In the genomic region with DNA sequence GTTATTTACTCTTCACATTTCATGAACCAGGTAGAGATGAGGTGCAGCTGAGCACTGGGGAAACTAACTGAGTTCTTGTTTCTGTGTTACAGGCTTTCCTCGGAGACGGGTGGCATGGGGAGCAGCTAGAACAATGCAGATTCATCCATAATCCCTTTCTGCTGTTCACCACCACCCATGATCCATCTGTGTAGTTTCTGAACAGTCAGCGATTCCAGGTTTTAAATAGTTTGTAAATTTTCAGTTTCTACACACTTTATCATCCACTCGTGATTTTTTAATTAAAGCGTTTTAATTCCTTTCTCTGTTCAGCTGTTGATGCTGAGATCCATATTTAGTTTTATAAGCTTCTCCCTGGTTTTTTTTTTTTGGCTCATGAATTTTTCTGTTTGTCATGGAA, we compare ENCODE assay signal across 20 cellular contexts. TPM values are rescaled to one million over a fixed set of nuclear protein-coding genes. Genes with fewer than 3 reads are reported as not detected.
DNase-seq lines count a peak whose midpoint lies in the region; TF ChIP-seq lines count a peak whose summit lies in the region.
"Had no signal": no experiment of that assay in that cellular context is flagged by ENCODE, and none has a peak within 500 bp of the region (broad histone marks: within the 10 kb centered on the region; RNA-seq: fewer than 3 reads in every experiment).

No MANE protein-coding gene starts in this region.

- H3K9me3 ChIP-seq in fibroblast of lung (ENCODE audit: control insufficient read depth, insufficient read depth, low read depth, low read length) (no peaks in the 10 kb centered on the region), smooth muscle cell (replicated peaks; ENCODE audit: low read depth) (no peaks in the 10 kb centered on the region), tibial nerve (no peaks in the 10 kb centered on the region)
- H3K9me3 ChIP-seq: transverse colon had no signal

- POLR2A ChIA-PET in activated CD4-positive, alpha-beta memory T cell treated with anti-CD3 and anti-CD28 coated beads for 36 hours (lab: Charles Lee), result interaction anchor here (0.8 kb wide), 1 partner anchor 20 kb away, joined by 3 read pairs; no protein-coding TSS in a partner anchor

- H3K4me2 ChIP-seq in fibroblast of lung (ENCODE audit: extremely low read depth, insufficient read depth, low read length) (no peak overlapping the region), smooth muscle cell (no peak overlapping the region)

- peaks cover 10% of the 10 kb centered on the region for H3K36me3 Mint-ChIP-seq in activated naive CD4-positive, alpha-beta T cell treated with anti-CD3 and anti-CD28 coated beads, Interleukin-2, amount 50 U/mL, for 24 hours
- peaks cover 56% of the 10 kb centered on the region for H3K36me3 Mint-ChIP-seq in activated CD4-positive, alpha-beta memory T cell treated with anti-CD3 and anti-CD28 coated beads for 36 hours
- peaks cover 66 to 81% of the 10 kb centered on the region in 2 donors for H3K36me3 Mint-ChIP-seq in CD14-positive monocyte

- DNase-seq in activated naive CD4-positive, alpha-beta T cell treated with Interleukin-2 at 50 U/mL for 16 hours, result no peak
- no peak for DNase-seq in activated CD4-positive, alpha-beta memory T cell treated with anti-CD3 and anti-CD28 coated beads for 36 hours
- DNase-seq in fibroblast of lung (ENCODE audit: low read depth in 2 of 2) (no peak), smooth muscle cell (lab: John Stamatoyannopoulos, UW; ENCODE audit: unreplicated experiment) (no peak), tibial nerve (ENCODE audit: low spot score in 2 of 2) (no peak), CD14-positive monocyte (ENCODE audit: low spot score) (no peak), mesenteric fat pad (ENCODE audit: low spot score) (no peak)
- DNase-seq: activated naive CD4-positive, alpha-beta T cell treated with anti-CD3 and anti-CD28 coated beads, Interleukin-2, amount 10 ng/mL, durations not matched to agents 7 days and 5 days; CD8-positive, alpha-beta T cell; foreskin keratinocyte; immature natural killer cell; NCI-H2081; NCI-H69; PC-3; stimulated activated CD4-positive, alpha-beta T cell treated with anti-CD3 and anti-CD28 coated beads, Interleukin-4, amount 100 ng/mL, for 4 hours; transverse colon had no signal

- WGBS in smooth muscle cell (ENCODE audit: low lambda C conversion rate), result 84% methylated on average over 5 of the region's 5 CpGs
- 51 to 59% methylated on average over 5 of the region's 5 CpGs for WGBS in tibial nerve, 2 donors

- H3K9me3 Mint-ChIP-seq in activated naive CD4-positive, alpha-beta T cell treated with anti-CD3 and anti-CD28 coated beads, Interleukin-2, amount 50 U/mL, for 24 hours, result no peaks in the 10 kb centered on the region
- H3K9me3 Mint-ChIP-seq in activated CD4-positive, alpha-beta memory T cell treated with anti-CD3 and anti-CD28 coated beads for 36 hours, result no peaks in the 10 kb centered on the region
- no peaks in the 10 kb centered on the region for H3K9me3 Mint-ChIP-seq in CD14-positive monocyte
- H3K9me3 Mint-ChIP-seq: activated naive CD4-positive, alpha-beta T cell treated with anti-CD3 and anti-CD28 coated beads, Interleukin-2, amount 10 ng/mL, durations not matched to agents 7 days and 5 days; CD8-positive, alpha-beta T cell; immature natural killer cell had no signal

- no peak overlapping the region for H3K9ac ChIP-seq in fibroblast of lung (ENCODE audit: insufficient read depth, low read length)
- no peak overlapping the region for H3K9ac ChIP-seq in smooth muscle cell (ENCODE audit: low read depth)

- no peak for TF ChIP-seq CTCF in fibroblast of lung (conservative IDR thresholded peaks at IDR 0.05 in 1 of 2, IDR thresholded peaks at IDR 0.05 in 1 of 2; ENCODE audit: low read depth in 1 of 2, low read length in 2 of 2)
- TF ChIP-seq CTCF in smooth muscle cell (IDR thresholded peaks at IDR 0.05; ENCODE audit: borderline replicate concordance, insufficient read depth, poor library complexity, severe bottlenecking), result no peak
- no peak for TF ChIP-seq CTCF in tibial nerve (IDR thresholded peaks at IDR 0.05)
- TF ChIP-seq CTCF in CD14-positive monocyte (IDR thresholded peaks at IDR 0.05), result no peak

- H3F3A ChIP-seq in smooth muscle cell (ENCODE audit: low read depth), result peaks cover 76% of the 10 kb centered on the region

- H2AFZ ChIP-seq in fibroblast of lung (ENCODE audit: low read length) (no peak overlapping the region), smooth muscle cell (ENCODE audit: low read depth) (no peak overlapping the region)

- H3K4me1 ChIP-seq in fibroblast of lung (ENCODE audit: control insufficient read depth, extremely low read depth, insufficient read depth, low read length) (peaks cover 28% of the 10 kb centered on the region), smooth muscle cell (ENCODE audit: low read depth) (peaks cover 4% of the 10 kb centered on the region), tibial nerve (peaks cover 0 to 84% (median 28%) of the 10 kb centered on the region in 4 donors)

- H3K36me3 ChIP-seq in fibroblast of lung (ENCODE audit: control insufficient read depth, insufficient read depth, low read length) (peaks cover 33% of the 10 kb centered on the region), smooth muscle cell (ENCODE audit: low read depth) (peaks cover 22% of the 10 kb centered on the region), tibial nerve (peaks cover 0 to 93% (median 33%) of the 10 kb centered on the region in 3 donors)

- H3K4me3 ChIP-seq in fibroblast of lung (replicated peaks in 1 of 4; ENCODE audit: control extremely low read depth in 1 of 4, insufficient read depth in 1 of 4, low read depth in 3 of 4, low read length in 4 of 4), result no peak overlapping the region
- H3K4me3 ChIP-seq in smooth muscle cell, result no peak overlapping the region
- H3K4me3 ChIP-seq in tibial nerve, result no peak overlapping the region
- H3K4me3 ChIP-seq: GM12878, transverse colon had no signal

- intact Hi-C loops in activated CD4-positive, alpha-beta memory T cell treated with anti-CD3 and anti-CD28 coated beads for 36 hours (cut with micrococcal nuclease), result no loop called here
- intact Hi-C loops in CD14-positive monocyte (cut with micrococcal nuclease), result no loop called here

- H3K27ac Mint-ChIP-seq in activated naive CD4-positive, alpha-beta T cell treated with anti-CD3 and anti-CD28 coated beads, Interleukin-2, amount 50 U/mL, for 24 hours, result peak overlapping the region; percentile 30
- H3K27ac Mint-ChIP-seq in activated CD4-positive, alpha-beta memory T cell treated with anti-CD3 and anti-CD28 coated beads for 36 hours, result peak overlapping the region; percentile 56
- no peak overlapping the region for H3K27ac Mint-ChIP-seq in CD14-positive monocyte
- H3K27ac Mint-ChIP-seq: activated naive CD4-positive, alpha-beta T cell treated with anti-CD3 and anti-CD28 coated beads, Interleukin-2, amount 10 ng/mL, durations not matched to agents 7 days and 5 days; CD8-positive, alpha-beta T cell had no signal

- no peaks in the 10 kb centered on the region for H3K27me3 Mint-ChIP-seq in activated naive CD4-positive, alpha-beta T cell treated with anti-CD3 and anti-CD28 coated beads, Interleukin-2, amount 50 U/mL, for 24 hours
- H3K27me3 Mint-ChIP-seq in activated CD4-positive, alpha-beta memory T cell treated with anti-CD3 and anti-CD28 coated beads for 36 hours, result no peaks in the 10 kb centered on the region
- H3K27me3 Mint-ChIP-seq in CD14-positive monocyte (ENCODE audit: low read depth in 3 of 3), result no peaks in the 10 kb centered on the region
- H3K27me3 Mint-ChIP-seq: activated naive CD4-positive, alpha-beta T cell treated with anti-CD3 and anti-CD28 coated beads, Interleukin-2, amount 10 ng/mL, durations not matched to agents 7 days and 5 days had no signal

- H3K4me1 Mint-ChIP-seq in activated naive CD4-positive, alpha-beta T cell treated with anti-CD3 and anti-CD28 coated beads, Interleukin-2, amount 50 U/mL, for 24 hours, result peaks cover 45% of the 10 kb centered on the region
- peaks cover 40% of the 10 kb centered on the region for H3K4me1 Mint-ChIP-seq in activated CD4-positive, alpha-beta memory T cell treated with anti-CD3 and anti-CD28 coated beads for 36 hours (ENCODE audit: low read depth)
- no peaks in the 10 kb centered on the region for H3K4me1 Mint-ChIP-seq in CD14-positive monocyte

- CTCF ChIA-PET in activated CD4-positive, alpha-beta memory T cell treated with anti-CD3 and anti-CD28 coated beads for 36 hours (lab: Charles Lee), result interaction anchor here (0.9 to 1.2 kb wide), 3 partner anchors 21 to 127 kb away, joined by 3 to 4 read pairs (median 4); a partner anchor contains a TSS

- no peak for TF ChIP-seq EP300 in tibial nerve (IDR thresholded peaks at IDR 0.05)

- TF ChIP-seq POLR2A in tibial nerve (IDR thresholded peaks at IDR 0.05), result no peak

- H3K27ac ChIP-seq in fibroblast of lung (ENCODE audit: insufficient read depth, low read length) (peak overlapping the region; percentile 13), smooth muscle cell (ENCODE audit: low read depth) (peak overlapping the region; percentile 63), tibial nerve (peak overlapping the region in 1 of 4 donors; percentile 65)
- H3K27ac ChIP-seq: foreskin keratinocyte had no signal

- peaks cover 29% of the 10 kb centered on the region for H3K79me2 ChIP-seq in fibroblast of lung (ENCODE audit: control insufficient read depth, insufficient read depth, low read length)
- peaks cover 34% of the 10 kb centered on the region for H3K79me2 ChIP-seq in smooth muscle cell (ENCODE audit: low read depth)

- H3K27me3 ChIP-seq in fibroblast of lung (ENCODE audit: control insufficient read depth, insufficient read depth, low read length) (no peaks in the 10 kb centered on the region), smooth muscle cell (ENCODE audit: low read depth) (no peaks in the 10 kb centered on the region), tibial nerve (no peaks in the 10 kb centered on the region)
- H3K27me3 ChIP-seq: foreskin keratinocyte, transverse colon had no signal

- peaks cover 1% of the 10 kb centered on the region for H4K20me1 ChIP-seq in fibroblast of lung (ENCODE audit: control insufficient read depth, extremely low read depth, insufficient read depth, low read length)
- peaks cover 100% of the 10 kb centered on the region for H4K20me1 ChIP-seq in smooth muscle cell (ENCODE audit: low read depth)

- H3K4me3 Mint-ChIP-seq in activated naive CD4-positive, alpha-beta T cell treated with anti-CD3 and anti-CD28 coated beads, Interleukin-2, amount 50 U/mL, for 24 hours, result no peak overlapping the region
- no peak overlapping the region for H3K4me3 Mint-ChIP-seq in activated CD4-positive, alpha-beta memory T cell treated with anti-CD3 and anti-CD28 coated beads for 36 hours
- no peak overlapping the region for H3K4me3 Mint-ChIP-seq in CD14-positive monocyte
- H3K4me3 Mint-ChIP-seq: activated naive CD4-positive, alpha-beta T cell treated with anti-CD3 and anti-CD28 coated beads, Interleukin-2, amount 10 ng/mL, durations not matched to agents 7 days and 5 days; CD8-positive, alpha-beta T cell; immature natural killer cell had no signal

RNA-seq across cellular contexts. Expression of a gene that starts 19.9 kb away (rescaled TPM):
- 10 to 100 TPM; 13.0 to 14.7 TPM for total RNA-seq in activated CD4-positive, alpha-beta memory T cell treated with anti-CD3 and anti-CD28 coated beads for 36 hours
- total RNA-seq in fibroblast of lung (37.8 and 40.8 TPM in 2 replicates), smooth muscle cell (11.9 and 34.6 TPM in 2 replicates), tibial nerve (10 to 100 TPM; 35.6 to 95.1 (median 58.3) TPM), mesenteric fat pad (12.2 TPM)
- polyA plus RNA-seq in fibroblast of lung (31.2 and 31.6 TPM in 2 replicates), smooth muscle cell (15.1 and 25.3 TPM in 2 replicates), CD14-positive monocyte (1 to 10 TPM; 1.7 to 2.0 TPM)
- polyA plus RNA-seq in fibroblast of lung (2012), result 23.9 and 24.4 TPM in 2 replicates
- polyA minus RNA-seq in fibroblast of lung (ENCODE audit: low replicate concordance), result 69.0 and 85.2 TPM in 2 replicates

RNA-seq across cellular contexts. Expression of a gene that starts 21.8 kb away (rescaled TPM):
- 10 to 100 TPM; 27.5 to 29.7 TPM for total RNA-seq in activated CD4-positive, alpha-beta memory T cell treated with anti-CD3 and anti-CD28 coated beads for 36 hours
- total RNA-seq in fibroblast of lung (37.8 and 39.3 TPM in 2 replicates), smooth muscle cell (21.3 and 31.8 TPM in 2 replicates), tibial nerve (10 to 100 TPM; 25.3 to 56.4 (median 36.1) TPM), mesenteric fat pad (16.8 TPM)
- polyA plus RNA-seq in fibroblast of lung (19.8 and 25.9 TPM in 2 replicates), smooth muscle cell (47.5 and 60.3 TPM in 2 replicates), CD14-positive monocyte (10 to 100 TPM; 16.6 to 24.4 TPM)
- polyA plus RNA-seq in fibroblast of lung (2012), result 23.5 and 33.8 TPM in 2 replicates
- polyA minus RNA-seq in fibroblast of lung (ENCODE audit: low replicate concordance), result 27.3 and 27.9 TPM in 2 replicates

RNA-seq across cellular contexts. Expression of a gene that starts 27.4 kb away (rescaled TPM):
- 100 to 1,000 TPM; 897 to 926 TPM for total RNA-seq in activated CD4-positive, alpha-beta memory T cell treated with anti-CD3 and anti-CD28 coated beads for 36 hours
- total RNA-seq in fibroblast of lung (251 and 271 TPM in 2 replicates), smooth muscle cell (229 and 306 TPM in 2 replicates), tibial nerve (100 to 1,000 TPM; 414 to 583 (median 490) TPM), mesenteric fat pad (722 TPM)
- polyA plus RNA-seq in fibroblast of lung (315 and 374 TPM in 2 replicates), smooth muscle cell (90.8 and 128 TPM in 2 replicates), CD14-positive monocyte (10 to 100 TPM; 79.6 to 81.9 TPM)
- polyA plus RNA-seq in fibroblast of lung (2012), result 674 and 727 TPM in 2 replicates
- 1,406 and 1,607 TPM in 2 replicates for polyA minus RNA-seq in fibroblast of lung (ENCODE audit: low replicate concordance)

RNA-seq across cellular contexts. Expression of a gene that starts 28.0 kb away (rescaled TPM):
- under 1 TPM in 1 of 2 experiments, not detected in 1; 0.58 TPM for total RNA-seq in activated CD4-positive, alpha-beta memory T cell treated with anti-CD3 and anti-CD28 coated beads for 36 hours
- not detected in 2 replicates for total RNA-seq in fibroblast of lung
- polyA plus RNA-seq in fibroblast of lung, result not detected in 2 replicates
- not detected in 2 replicates for polyA plus RNA-seq in fibroblast of lung (2012)
- polyA minus RNA-seq in fibroblast of lung (ENCODE audit: low replicate concordance), result not detected in 2 replicates
- not detected in 2 replicates for total RNA-seq in smooth muscle cell
- 0.38 and 2.6 TPM in 2 replicates for polyA plus RNA-seq in smooth muscle cell
- not detected for total RNA-seq in tibial nerve
- polyA plus RNA-seq in CD14-positive monocyte, result not detected
- not detected for total RNA-seq in mesenteric fat pad
- total RNA-seq: cardiac septum; CD8-positive, alpha-beta T cell; foreskin keratinocyte; H4; PC-3; transverse colon had no signal
- polyA plus RNA-seq: immature natural killer cell had no signal

RNA-seq across cellular contexts. Expression of a gene that starts 37.8 kb away (rescaled TPM):
- total RNA-seq in activated CD4-positive, alpha-beta memory T cell treated with anti-CD3 and anti-CD28 coated beads for 36 hours, result 100 to 1,000 TPM; 218 to 221 TPM
- total RNA-seq in fibroblast of lung (30.3 and 48.1 TPM in 2 replicates), smooth muscle cell (45.7 and 65.3 TPM in 2 replicates), tibial nerve (100 to 1,000 TPM in 1 of 4 donors, 10 to 100 TPM in 3; 54.6 to 125 (median 57.0) TPM), mesenteric fat pad (119 TPM)
- polyA plus RNA-seq in fibroblast of lung (114 and 157 TPM in 2 replicates), smooth muscle cell (176 and 181 TPM in 2 replicates), CD14-positive monocyte (100 to 1,000 TPM; 591 to 670 TPM)
- 231 and 250 TPM in 2 replicates for polyA plus RNA-seq in fibroblast of lung (2012)
- 139 and 250 TPM in 2 replicates for polyA minus RNA-seq in fibroblast of lung (ENCODE audit: low replicate concordance)

Comparison
In these comparisons a context has a peak if more than half of its experiments do, and no peak if none do; other contexts are left out.
1. H3K27ac Mint-ChIP-seq: peak in activated naive CD4-positive, alpha-beta T cell treated with anti-CD3 and anti-CD28 coated beads, Interleukin-2, amount 50 U/mL, for 24 hours (single experiment) and activated CD4-positive, alpha-beta memory T cell treated with anti-CD3 and anti-CD28 coated beads for 36 hours (single experiment); none in CD14-positive monocyte (0 of 7).